In the genomic region with DNA sequence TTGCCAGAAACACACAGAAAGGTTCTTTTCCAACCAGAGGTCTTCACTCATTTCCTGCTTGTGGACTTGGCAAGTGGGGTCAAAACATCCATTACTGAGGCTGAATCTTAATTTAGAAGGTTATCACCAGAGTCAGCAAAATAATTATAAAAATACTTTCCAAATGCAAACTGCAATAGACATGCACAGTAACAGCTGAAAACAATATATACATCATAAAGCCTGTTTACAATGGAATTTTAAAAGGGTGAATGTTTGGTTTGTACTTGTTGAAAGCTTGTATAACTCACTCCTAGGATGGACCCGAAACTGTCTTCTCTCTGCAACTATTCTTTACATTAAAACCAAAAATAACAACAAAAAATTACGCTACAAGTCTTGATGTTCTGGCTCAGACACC, we compare ENCODE assay signal across 20 cellular contexts.
"Had no signal": no experiment of that assay in that cellular context is flagged by ENCODE, and none has a peak within 500 bp of the region (broad histone marks: within the 10 kb centered on the region; RNA-seq: fewer than 3 reads in every experiment).

No MANE protein-coding gene starts in this region.

- H3K9me3 Mint-ChIP-seq: neural progenitor cell; T-helper 1 cell treated with Interleukin-12 subunit alpha and Interleukin-12 subunit beta and Interleukin-4 antibody, amounts not matched to agents 30 μg/mL and 1 μg/mL, for 36 hours had no signal

- H3K27ac Mint-ChIP-seq: activated naive CD8-positive, alpha-beta T cell treated with anti-CD3 and anti-CD28 coated beads for 36 hours; activated T-helper 17 cell treated with anti-CD3 and anti-CD28 coated beads, Interleukin-2, amount 50 U/mL, for 72 hours; neural progenitor cell; T-helper 1 cell treated with Interleukin-12 subunit alpha and Interleukin-12 subunit beta and Interleukin-4 antibody, amounts not matched to agents 30 μg/mL and 1 μg/mL, for 36 hours had no signal

- H3K27me3 ChIP-seq: neural progenitor cell, tibial nerve, uterus had no signal

- DNase-seq: activated CD4-positive, alpha-beta T cell treated with anti-CD3 and anti-CD28 coated beads for 1 hour; activated CD4-positive, alpha-beta T cell treated with anti-CD3 and anti-CD28 coated beads, Interleukin-2, amount 50 U/mL, for 48 hours; activated naive CD4-positive, alpha-beta T cell; activated naive CD8-positive, alpha-beta T cell treated with anti-CD3 and anti-CD28 coated beads for 36 hours; activated T-cell treated with anti-CD3 and anti-CD28 coated beads, Interleukin-2, amount 50 U/mL, for 1 hour; amniotic stem cell; foreskin melanocyte; left ventricle myocardium inferior; mammary epithelial cell; psoas muscle; stimulated activated CD4-positive, alpha-beta T cell treated with anti-CD3 and anti-CD28 coated beads, Interleukin-4, amount 100 ng/mL, for 4 hours; stimulated activated naive CD4-positive, alpha-beta T cell; uterus had no signal

- H3K4me2 ChIP-seq: neural progenitor cell had no signal

- ATAC-seq: activated T-helper 17 cell treated with anti-CD3 and anti-CD28 coated beads, Interleukin-2, amount 50 U/mL, for 72 hours; psoas muscle; sciatic nerve had no signal

- H3K4me3 Mint-ChIP-seq: activated naive CD8-positive, alpha-beta T cell treated with anti-CD3 and anti-CD28 coated beads for 36 hours; activated T-helper 17 cell treated with anti-CD3 and anti-CD28 coated beads, Interleukin-2, amount 50 U/mL, for 72 hours; neural progenitor cell; T-helper 1 cell treated with Interleukin-12 subunit alpha and Interleukin-12 subunit beta and Interleukin-4 antibody, amounts not matched to agents 30 μg/mL and 1 μg/mL, for 36 hours had no signal

- H3K4me1 ChIP-seq: uterus had no signal

- H3K9me3 ChIP-seq: left ventricle myocardium inferior, psoas muscle, tibial nerve, uterus had no signal

- H3K9ac ChIP-seq: neural progenitor cell had no signal

- H3K36me3 ChIP-seq: left ventricle myocardium inferior, neural progenitor cell, tibial nerve, uterus had no signal

- H3K36me3 Mint-ChIP-seq: activated naive CD8-positive, alpha-beta T cell treated with anti-CD3 and anti-CD28 coated beads for 36 hours; neural progenitor cell had no signal

- H3K27ac ChIP-seq: epithelial cell of prostate, neural progenitor cell, psoas muscle, tibial nerve, VCaP had no signal

- H3K4me3 ChIP-seq: left ventricle myocardium inferior, neural progenitor cell, psoas muscle, tibial nerve, uterus had no signal

- H2AFZ ChIP-seq: neural progenitor cell had no signal

- H3K27me3 Mint-ChIP-seq: activated naive CD8-positive, alpha-beta T cell treated with anti-CD3 and anti-CD28 coated beads for 36 hours; activated T-helper 17 cell treated with anti-CD3 and anti-CD28 coated beads, Interleukin-2, amount 50 U/mL, for 72 hours had no signal
